ENCODE assay signal across 8 cellular contexts in the genomic region with DNA sequence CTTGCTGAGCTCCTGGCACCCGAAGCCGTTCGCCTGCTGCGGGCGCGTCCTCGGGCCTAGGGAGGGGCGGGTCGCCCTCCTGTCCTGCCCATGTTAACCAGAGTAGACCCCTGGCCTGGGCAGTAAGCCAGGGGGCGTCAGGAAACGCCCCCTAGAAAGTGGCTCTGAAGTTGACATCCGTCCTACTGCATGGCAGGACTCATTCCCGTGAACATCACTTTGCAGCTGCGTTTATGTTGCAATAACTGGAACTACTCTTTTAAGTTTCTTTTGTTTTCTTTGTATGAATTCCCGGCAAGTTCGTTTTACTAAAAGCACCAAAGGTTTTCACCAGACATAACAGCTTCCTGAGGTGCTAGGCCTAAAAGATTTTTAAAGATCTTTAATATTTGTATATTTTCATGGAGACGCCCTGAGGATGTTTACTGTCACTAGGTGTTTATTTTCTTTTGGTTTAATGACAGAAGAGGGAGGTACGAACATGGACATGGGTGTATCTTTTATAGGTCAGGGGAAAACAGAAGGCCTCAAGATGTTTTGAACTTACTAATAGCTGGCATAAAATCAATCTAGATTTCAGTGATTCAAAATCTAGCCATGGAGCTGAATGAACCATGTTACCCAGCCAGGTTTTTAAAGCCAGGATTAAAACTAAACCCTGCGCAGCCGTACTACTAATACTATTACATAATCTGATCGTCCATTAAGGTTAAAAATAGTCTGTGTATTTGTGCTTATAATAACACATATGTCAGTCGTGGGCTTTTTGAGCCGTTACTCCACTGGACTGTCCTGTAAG. TPM values are rescaled to one million over a fixed set of nuclear protein-coding genes. Genes with fewer than 3 reads are reported as not detected.
DNase-seq lines count a peak whose midpoint lies in the region; ATAC-seq and TF ChIP-seq lines count a peak whose summit lies in the region.

No MANE protein-coding gene starts in this region.

- DNase-seq in coronary artery (ENCODE audit: low spot score), result no peak
- peak; percentile 44 to 50 for DNase-seq in lung microvascular endothelial cell (ENCODE audit: low read depth in 2 of 2)
- no peak for DNase-seq in type B pancreatic cell (ENCODE audit: extremely low spot score, unreplicated experiment)
- DNase-seq in OCI-M2 (lab: John Stamatoyannopoulos, UW; ENCODE audit: unreplicated experiment), result no peak

- H2AFZ ChIP-seq in ACC112 (ENCODE audit: low read length, unreplicated experiment) (peak overlapping the region; percentile 73), OCI-LY1 (ENCODE audit: low read length) (no peak overlapping the region)

- no peaks in the 10 kb centered on the region for H3F3A ChIP-seq in OCI-LY1 (ENCODE audit: insufficient read depth, low read length)

- H3K27me3 Mint-ChIP-seq in type B pancreatic cell, result no peaks in the 10 kb centered on the region

- H3K27ac Mint-ChIP-seq in type B pancreatic cell, result peak overlapping the region; percentile 91

- no peaks in the 10 kb centered on the region for H3K36me3 Mint-ChIP-seq in type B pancreatic cell

- H3K4me1 Mint-ChIP-seq in type B pancreatic cell (ENCODE audit: unreplicated experiment), result peaks cover 15% of the 10 kb centered on the region

- H3K9ac ChIP-seq in OCI-LY1 (ENCODE audit: low read length), result peak overlapping the region; percentile 97

- peaks cover 21% of the 10 kb centered on the region for H3K4me1 ChIP-seq in ACC112 (ENCODE audit: control insufficient read depth, insufficient read depth, low read length, unreplicated experiment)
- H3K4me1 ChIP-seq in OCI-LY1 (ENCODE audit: insufficient read depth, low read length, severe bottlenecking), result peaks cover 32% of the 10 kb centered on the region

- H3K79me2 ChIP-seq in ACC112 (ENCODE audit: control insufficient read depth, insufficient read depth, low read length, unreplicated experiment) (peaks cover 37% of the 10 kb centered on the region), OCI-LY1 (ENCODE audit: insufficient read depth, low read length) (peaks cover 41% of the 10 kb centered on the region)

- H3K4me3 Mint-ChIP-seq in type B pancreatic cell, result peak overlapping the region; percentile 93

- peak overlapping the region; percentile 89 for H3K4me3 ChIP-seq in ACC112 (ENCODE audit: low read depth, low read length)
- H3K4me3 ChIP-seq in OCI-LY1 (ENCODE audit: low read depth, low read length, poor library complexity, severe bottlenecking), result peak overlapping the region; percentile 70
- H3K4me3 ChIP-seq in coronary artery, result peak overlapping the region; percentile 89

- H3K4me2 ChIP-seq in OCI-LY1 (ENCODE audit: low read length), result peak overlapping the region; percentile 75

- H3K9me3 ChIP-seq in OCI-LY1 (ENCODE audit: low read length), result no peaks in the 10 kb centered on the region

- H3K27me3 ChIP-seq in ACC112 (ENCODE audit: insufficient read depth, low read length) (no peaks in the 10 kb centered on the region), OCI-LY1 (ENCODE audit: insufficient read depth, low read length) (no peaks in the 10 kb centered on the region)

- no peaks in the 10 kb centered on the region for H3K9me3 Mint-ChIP-seq in type B pancreatic cell

- H3K27ac ChIP-seq in ACC112 (ENCODE audit: low read depth, low read length) (peak overlapping the region; percentile 78), OCI-LY1 (ENCODE audit: low read depth, low read length, poor library complexity, severe bottlenecking) (peak overlapping the region; percentile 85), coronary artery (peak overlapping the region; percentile 90 to 95)

- TF ChIP-seq CTCF in OCI-LY1 (IDR thresholded peaks at IDR 0.05; ENCODE audit: low read length), result 0 out of 2 replicates have a peak, but pooled peaks have one; percentile 25
- TF ChIP-seq CTCF in coronary artery (IDR thresholded peaks at IDR 0.05), result no peak
- TF ChIP-seq CTCF in type B pancreatic cell (conservative IDR thresholded peaks at IDR 0.05), result peak; percentile 12

- H3K36me3 ChIP-seq in ACC112 (ENCODE audit: insufficient read depth, low read length) (no peaks in the 10 kb centered on the region), OCI-LY1 (ENCODE audit: insufficient read depth, low read length) (peaks cover 23% of the 10 kb centered on the region; the same call in 1 of the 2 replicates)

- H4K20me1 ChIP-seq in OCI-LY1 (ENCODE audit: insufficient read depth, low read length), result no peaks in the 10 kb centered on the region

- H3K9me2 ChIP-seq in OCI-LY1 (ENCODE audit: low read depth, low read length), result no peaks in the 10 kb centered on the region

- ATAC-seq in GM21367 (IDR thresholded peaks at IDR 0.05; ENCODE audit: unreplicated experiment), result peak; percentile 21
- no peak for ATAC-seq in GM18867 (IDR thresholded peaks at IDR 0.05; ENCODE audit: unreplicated experiment)

RNA-seq across cellular contexts. Expression of a gene that starts 1.0 kb away (rescaled TPM):
- total RNA-seq in lung microvascular endothelial cell (1.7 and 2.0 TPM in 2 replicates), type B pancreatic cell (ENCODE audit: low replicate concordance) (6.7 and 8.4 TPM in 2 replicates)

RNA-seq across cellular contexts. Expression of a gene that starts 20.5 kb away (rescaled TPM):
- total RNA-seq in lung microvascular endothelial cell, result 2.8 and 3.1 TPM in 2 replicates
- 13.3 and 21.8 TPM in 2 replicates for total RNA-seq in type B pancreatic cell (ENCODE audit: low replicate concordance)

Comparison
In these comparisons a context has a peak if more than half of its experiments do, and no peak if none do; other contexts are left out.
1. DNase-seq: peak in lung microvascular endothelial cell (2 of 2); none in coronary artery (single experiment), type B pancreatic cell (single experiment) and OCI-M2 (single experiment).
2. Peak in every context shown above with its lines, with median percentiles within 50 percentile points of each other: H3K27ac ChIP-seq and H3K4me3 ChIP-seq.